2 cellular contexts compared by ENCODE assay signal in genomic region chr5:158124606-158125316, GRCh38.
TF ChIP-seq lines count a peak whose summit lies in the region.

No MANE protein-coding gene starts in this region.

TF ChIP-seq in GM12891, 5 proteins besides CTCF, POLR2A, EP300 and RAD21:
- no peak for TF ChIP-seq POLR2AphosphoS5 (IDR thresholded peaks at IDR 0.05; ENCODE audit: low read depth, low read length)
- TF ChIP-seq TAF1 (IDR thresholded peaks at IDR 0.05; ENCODE audit: low read depth, low read length) = no peak
- no peak for TF ChIP-seq POU2F2 (IDR thresholded peaks at IDR 0.05; ENCODE audit: low read depth, low read length)
- no peak for TF ChIP-seq PAX5 (IDR thresholded peaks at IDR 0.05; ENCODE audit: insufficient read depth, low read length, severe bottlenecking)
- no peak for TF ChIP-seq SPI1 (IDR thresholded peaks at IDR 0.05; ENCODE audit: low read depth, low read length)

TF ChIP-seq in H1, 55 proteins besides CTCF, POLR2A, EP300 and RAD21:
- TF ChIP-seq SP1 (IDR thresholded peaks at IDR 0.05; ENCODE audit: low read depth, low read length) (0 out of 2 replicates have a peak, but pooled peaks have one; percentile 16), KDM1A (IDR thresholded peaks at IDR 0.05; ENCODE audit: borderline replicate concordance, low read length) (peak; percentile 82; the same call in 1 of the 2 replicates), TCF12 (IDR thresholded peaks at IDR 0.05; ENCODE audit: low read depth, low read length) (peak; percentile 81; the same call in 1 of the 2 replicates), BACH1 (IDR thresholded peaks at IDR 0.05; ENCODE audit: low read length) (no peak), TEAD4 (IDR thresholded peaks at IDR 0.05; ENCODE audit: low read depth, low read length) (peak; percentile 30; the same call in 1 of the 2 replicates), CBX5 (IDR thresholded peaks at IDR 0.05; ENCODE audit: low read depth, low read length) (no peak), HDAC2 (IDR thresholded peaks at IDR 0.05; ENCODE audit: borderline replicate concordance in 1 of 2, low read depth in 2 of 2, low read length in 2 of 2) (peak in 1 of 2 experiments; percentile 67; a peak in 1 of 4 replicates), NANOG (IDR thresholded peaks at IDR 0.05; ENCODE audit: insufficient read depth, low read depth, low read length, poor library complexity, severe bottlenecking) (peak; percentile 25)
